In genomic region chr18:75209129-75209951, GRCh38 we compare ENCODE assay signal across 8 cellular contexts. TPM values are rescaled to one million over a fixed set of nuclear protein-coding genes. Genes with fewer than 3 reads are reported as not detected.
DNase-seq lines count a peak whose midpoint lies in the region; ATAC-seq, FAIRE-seq and TF ChIP-seq lines count a peak whose summit lies in the region.

A gene with protein sequence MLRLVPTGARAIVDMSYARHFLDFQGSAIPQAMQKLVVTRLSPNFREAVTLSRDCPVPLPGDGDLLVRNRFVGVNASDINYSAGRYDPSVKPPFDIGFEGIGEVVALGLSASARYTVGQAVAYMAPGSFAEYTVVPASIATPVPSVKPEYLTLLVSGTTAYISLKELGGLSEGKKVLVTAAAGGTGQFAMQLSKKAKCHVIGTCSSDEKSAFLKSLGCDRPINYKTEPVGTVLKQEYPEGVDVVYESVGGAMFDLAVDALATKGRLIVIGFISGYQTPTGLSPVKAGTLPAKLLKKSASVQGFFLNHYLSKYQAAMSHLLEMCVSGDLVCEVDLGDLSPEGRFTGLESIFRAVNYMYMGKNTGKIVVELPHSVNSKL (minus strand): TSS chr18:75209139. CDS start chr18:75209058, 81 bp downstream.

- peak within 1 kb of the TSS; percentile 85 for H3K4me2 ChIP-seq in keratinocyte (ENCODE audit: control insufficient read depth, extremely low read depth, insufficient read depth, low read depth, low read length)

- H3K4me3 ChIP-seq in AG09309 (ENCODE audit: control insufficient read depth, low read depth, low read length) (peak within 1 kb of the TSS; percentile 65), keratinocyte (ENCODE audit: control insufficient read depth in 2 of 3, extremely low read depth in 1 of 3, insufficient read depth in 2 of 3, low read depth in 1 of 3, low read length in 3 of 3) (peak within 1 kb of the TSS; percentile 67 to 91 (median 90))

- no peaks in the 10 kb centered on the region for H3K9me1 ChIP-seq in keratinocyte (ENCODE audit: control insufficient read depth, extremely low read depth, insufficient read depth, low read length)

- no peak for TF ChIP-seq CTCF in AG09309 (IDR thresholded peaks at IDR 0.05; ENCODE audit: control insufficient read depth, insufficient read depth, low read depth, low read length, missing control alignments)
- no peak for TF ChIP-seq CTCF in keratinocyte (optimal IDR thresholded peaks at IDR 0.05 in 1 of 3, IDR thresholded peaks at IDR 0.05 in 1 of 3, conservative IDR thresholded peaks at IDR 0.05 in 1 of 3; ENCODE audit: extremely low read depth in 1 of 3, insufficient read depth in 2 of 3, low read length in 3 of 3)

- peak within 1 kb of the TSS; percentile 82 for H3K27ac ChIP-seq in keratinocyte (ENCODE audit: control insufficient read depth, insufficient read depth, low read length)

- DNase-seq in AG09309 (ENCODE audit: low read depth) (peak; percentile 37), NCI-H510A (lab: John Stamatoyannopoulos, UW) (peak; percentile 85), cerebellar nuclear complex (lab: John Stamatoyannopoulos, UW) (peak; percentile 4 to 32), keratinocyte (ENCODE audit: low read depth, low spot score) (no peak)
- DNase-seq in activated CD4-positive, alpha-beta T cell treated with anti-CD3 and anti-CD28 coated beads for 1 hour: peak; percentile 52
- peak; percentile 46 to 60 for DNase-seq in stimulated activated CD4-positive, alpha-beta T cell treated with anti-CD3 and anti-CD28 coated beads, Interleukin-15, amount 100 ng/mL, for 1 hour (ENCODE audit: low read depth in 1 of 2, low spot score in 1 of 2)

- H4K20me1 ChIP-seq in keratinocyte (ENCODE audit: control insufficient read depth, extremely low read depth, insufficient read depth, low read length): no peaks in the 10 kb centered on the region

- peak within 1 kb of the TSS; percentile 81 for H3K9ac ChIP-seq in keratinocyte (ENCODE audit: control insufficient read depth, extremely low read depth, insufficient read depth, low read length)

- no peaks in the 10 kb centered on the region for H3K27me3 ChIP-seq in keratinocyte (ENCODE audit: control insufficient read depth, extremely low read depth, insufficient read depth, low read length)

- H2AFZ ChIP-seq in keratinocyte (ENCODE audit: control insufficient read depth, low read length): peak within 1 kb of the TSS; percentile 77

- H3K79me2 ChIP-seq in keratinocyte (ENCODE audit: control insufficient read depth, insufficient read depth, low read length): peaks cover 41% of the 10 kb centered on the region

- H3K4me1 ChIP-seq in keratinocyte (ENCODE audit: control insufficient read depth, extremely low read depth, insufficient read depth, low read length): peaks cover 23% of the 10 kb centered on the region

- no peaks in the 10 kb centered on the region for H3K36me3 ChIP-seq in keratinocyte (ENCODE audit: control insufficient read depth in 2 of 2, extremely low read depth in 1 of 2, insufficient read depth in 2 of 2, low read length in 2 of 2)

- no peak for FAIRE-seq in keratinocyte (lab: Jason Lieb, UNC)

- ATAC-seq in GM19035 (IDR thresholded peaks at IDR 0.05; ENCODE audit: unreplicated experiment) (peak; percentile 48), HG03196 (IDR thresholded peaks at IDR 0.05; ENCODE audit: unreplicated experiment) (peak; percentile 55)

- H3K9me3 ChIP-seq in keratinocyte (ENCODE audit: control insufficient read depth, low read depth, low read length): no peaks in the 10 kb centered on the region

- dilution Hi-C loops in keratinocyte (cut with MboI; ENCODE audit: extremely low pct_ligation_motif_present, low sequenced_read_pairs): no loop called here

RNA-seq across cellular contexts. Expression of the gene that starts here (rescaled TPM):
- 22.2 to 25.2 TPM (median 22.5 TPM) in 3 replicates for polyA plus RNA-seq in keratinocyte
- polyA plus RNA-seq in keratinocyte (2011; ENCODE audit: low read depth): 8.2 TPM
- polyA plus RNA-seq in keratinocyte (2011; cell fraction: cytosol; rRNA removed): 22.3 and 25.2 TPM in 2 replicates
- polyA plus RNA-seq in keratinocyte (2011; cell fraction: nucleus; rRNA removed): 25.0 and 27.0 TPM in 2 replicates
- polyA plus RNA-seq in keratinocyte (2012; ENCODE audit: low replicate concordance): 14.8 and 17.2 TPM in 2 replicates
- polyA minus RNA-seq in keratinocyte: 14.9 to 30.2 TPM (median 28.5 TPM) in 3 replicates
- 9.6 TPM for polyA minus RNA-seq in keratinocyte (2011; cell fraction: cytosol; rRNA and poly(A)+ RNA removed)
- 9.0 and 14.8 TPM in 2 replicates for polyA minus RNA-seq in keratinocyte (2011; cell fraction: nucleus; rRNA and poly(A)+ RNA removed)
